In the genomic region with DNA sequence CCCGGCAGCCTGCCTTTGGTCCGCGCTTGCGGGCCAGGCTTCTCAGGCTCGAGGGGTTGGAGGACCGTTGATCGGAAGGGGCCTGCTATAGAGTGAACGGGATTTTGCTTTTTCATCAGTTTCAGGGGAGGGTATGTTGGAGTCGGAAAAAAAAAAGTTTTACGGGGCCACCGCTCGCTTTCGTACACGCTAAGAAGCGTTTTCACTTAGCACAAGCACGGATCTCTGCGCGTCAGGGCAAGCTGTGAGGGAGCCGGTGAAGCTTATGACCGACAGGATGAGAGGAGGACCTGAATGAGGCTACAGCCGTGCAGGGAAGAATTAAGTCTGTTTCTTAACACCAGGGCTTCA, we compare ENCODE assay signal across 8 cellular contexts. TPM values are rescaled to one million over a fixed set of nuclear protein-coding genes. Genes with fewer than 3 reads are reported as not detected.
DNase-seq lines count a peak whose midpoint lies in the region; ATAC-seq and TF ChIP-seq lines count a peak whose summit lies in the region.

No MANE protein-coding gene starts in this region.

- no peaks in the 10 kb centered on the region for H3K27me3 ChIP-seq in foreskin keratinocyte
- H3K27me3 ChIP-seq in skeletal muscle satellite cell (ENCODE audit: control insufficient read depth, insufficient read depth, low read length), result no peaks in the 10 kb centered on the region

- POLR2A ChIA-PET in activated CD4-positive, alpha-beta T cell treated with anti-CD3 and anti-CD28 coated beads, Interleukin-2, amount 10 ng/mL, durations not matched to agents 7 days and 5 days (lab: Charles Lee), result interaction anchor here (0.6 kb wide), 1 partner anchor 359 kb away, joined by 3 read pairs; no protein-coding TSS in a partner anchor

- ATAC-seq in HG03280 (IDR thresholded peaks at IDR 0.05; ENCODE audit: unreplicated experiment) (peak; percentile 4), foreskin keratinocyte (no peak)

- no peak for TF ChIP-seq CTCF in foreskin keratinocyte (conservative IDR thresholded peaks at IDR 0.05)

- H3K4me1 ChIP-seq in foreskin keratinocyte (peaks cover 10% of the 10 kb centered on the region), skeletal muscle satellite cell (ENCODE audit: control insufficient read depth, insufficient read depth, low read length) (peaks cover 25% of the 10 kb centered on the region)

- peaks cover 7% of the 10 kb centered on the region for H3K36me3 ChIP-seq in skeletal muscle satellite cell (ENCODE audit: insufficient read depth, low read length)

- peak overlapping the region; percentile 95 for H3K27ac ChIP-seq in foreskin keratinocyte

- peak overlapping the region; percentile 97 for H3K9ac ChIP-seq in skeletal muscle satellite cell (ENCODE audit: low read depth, low read length)

- H3K9me3 ChIP-seq in skeletal muscle satellite cell (replicated peaks; ENCODE audit: low read length), result no peaks in the 10 kb centered on the region

- H3K4me3 ChIP-seq in skeletal muscle satellite cell (ENCODE audit: low read length), result peak overlapping the region; percentile 96

- peaks cover 30% of the 10 kb centered on the region for H3K4me1 Mint-ChIP-seq in activated CD4-positive, alpha-beta T cell treated with anti-CD3 and anti-CD28 coated beads, Interleukin-2, amount 10 ng/mL, durations not matched to agents 7 days and 5 days

- DNase-seq in stimulated activated CD4-positive, alpha-beta T cell treated with anti-CD3 and anti-CD28 coated beads, Interleukin-12 subunit alpha, Interleukin-12 subunit beta, amount 100 ng/mL, for 4 hours, result peak; percentile 27
- DNase-seq in stimulated activated CD4-positive, alpha-beta T cell treated with anti-CD3 and anti-CD28 coated beads, Interleukin-1b, Interleukin-23, amount 100 ng/mL, for 48 hours, result no peak
- peak; percentile 39 for DNase-seq in activated CD4-positive, alpha-beta T cell treated with anti-CD3 and anti-CD28 coated beads, Interleukin-2, amount 10 ng/mL, durations not matched to agents 7 days and 5 days
- DNase-seq in foreskin keratinocyte (peak in 1 of 2 donors; percentile 28), iPS-NIHi11 (ENCODE audit: low spot score) (no peak)
- no peak for DNase-seq in activated CD8-positive, alpha-beta memory T cell treated with anti-CD3 and anti-CD28 coated beads, Interleukin-2, amount 50 U/mL, for 4 hours

- H3K4me3 Mint-ChIP-seq in activated CD4-positive, alpha-beta T cell treated with anti-CD3 and anti-CD28 coated beads, Interleukin-2, amount 10 ng/mL, durations not matched to agents 7 days and 5 days, result no peak overlapping the region

- no peak overlapping the region for H3K27ac Mint-ChIP-seq in activated CD4-positive, alpha-beta T cell treated with anti-CD3 and anti-CD28 coated beads, Interleukin-2, amount 10 ng/mL, durations not matched to agents 7 days and 5 days

- CTCF ChIA-PET in activated CD4-positive, alpha-beta T cell treated with anti-CD3 and anti-CD28 coated beads, Interleukin-2, amount 10 ng/mL, durations not matched to agents 7 days and 5 days (lab: Charles Lee), result interaction anchor here (0.6 to 0.7 kb wide), 3 partner anchors 49 to 918 kb away, joined by 3 read pairs; no protein-coding TSS in a partner anchor

- no peaks in the 10 kb centered on the region for H3K9me3 Mint-ChIP-seq in activated CD4-positive, alpha-beta T cell treated with anti-CD3 and anti-CD28 coated beads, Interleukin-2, amount 10 ng/mL, durations not matched to agents 7 days and 5 days

- H3K36me3 Mint-ChIP-seq in activated CD4-positive, alpha-beta T cell treated with anti-CD3 and anti-CD28 coated beads, Interleukin-2, amount 10 ng/mL, durations not matched to agents 7 days and 5 days (ENCODE audit: low read depth), result peaks cover 22% of the 10 kb centered on the region

- H3K4me2 ChIP-seq in skeletal muscle satellite cell (ENCODE audit: low read length), result peak overlapping the region; percentile 95

- no peaks in the 10 kb centered on the region for H3K27me3 Mint-ChIP-seq in activated CD4-positive, alpha-beta T cell treated with anti-CD3 and anti-CD28 coated beads, Interleukin-2, amount 10 ng/mL, durations not matched to agents 7 days and 5 days

RNA-seq across cellular contexts. Expression of gene CPSF3, which starts 0.4 kb away (rescaled TPM):
- 10 to 100 TPM; 46.9 to 58.2 TPM for total RNA-seq in activated CD4-positive, alpha-beta T cell treated with anti-CD3 and anti-CD28 coated beads, Interleukin-2, amount 10 ng/mL, durations not matched to agents 7 days and 5 days
- total RNA-seq in foreskin keratinocyte, result 59.3 and 60.7 TPM in 2 replicates
- polyA plus RNA-seq in foreskin keratinocyte, result 34.9 and 38.9 TPM in 2 replicates
- 54.8 and 59.4 TPM in 2 replicates for total RNA-seq in skeletal muscle satellite cell (2012; rRNA removed)

RNA-seq across cellular contexts. Expression of gene ITGB1BP1, which starts 0.6 kb away (rescaled TPM):
- total RNA-seq in activated CD4-positive, alpha-beta T cell treated with anti-CD3 and anti-CD28 coated beads, Interleukin-2, amount 10 ng/mL, durations not matched to agents 7 days and 5 days, result 100 to 1,000 TPM in 1 of 2 experiments, 10 to 100 TPM in 1; 93.9 to 104 TPM
- 75.7 and 90.2 TPM in 2 replicates for total RNA-seq in foreskin keratinocyte
- 154 and 195 TPM in 2 replicates for polyA plus RNA-seq in foreskin keratinocyte
- 39.5 and 61.6 TPM in 2 replicates for total RNA-seq in skeletal muscle satellite cell (2012; rRNA removed)

RNA-seq across cellular contexts. Expression of gene IAH1, which starts 50.5 kb away (rescaled TPM):
- 10 to 100 TPM; 58.1 to 64.4 TPM for total RNA-seq in activated CD4-positive, alpha-beta T cell treated with anti-CD3 and anti-CD28 coated beads, Interleukin-2, amount 10 ng/mL, durations not matched to agents 7 days and 5 days
- total RNA-seq in foreskin keratinocyte, result 62.0 and 71.7 TPM in 2 replicates
- 78.7 and 80.7 TPM in 2 replicates for polyA plus RNA-seq in foreskin keratinocyte
- 41.1 and 48.5 TPM in 2 replicates for total RNA-seq in skeletal muscle satellite cell (2012; rRNA removed)

Comparison
In these comparisons a context has a peak if more than half of its experiments do, and no peak if none do; other contexts are left out.
1. DNase-seq: peak in stimulated activated CD4-positive, alpha-beta T cell treated with anti-CD3 and anti-CD28 coated beads, Interleukin-12 subunit alpha, Interleukin-12 subunit beta, amount 100 ng/mL, for 4 hours (single experiment) and activated CD4-positive, alpha-beta T cell treated with anti-CD3 and anti-CD28 coated beads, Interleukin-2, amount 10 ng/mL, durations not matched to agents 7 days and 5 days (single experiment); none in stimulated activated CD4-positive, alpha-beta T cell treated with anti-CD3 and anti-CD28 coated beads, Interleukin-1b, Interleukin-23, amount 100 ng/mL, for 48 hours (single experiment), activated CD8-positive, alpha-beta memory T cell treated with anti-CD3 and anti-CD28 coated beads, Interleukin-2, amount 50 U/mL, for 4 hours (single experiment) and iPS-NIHi11 (single experiment).